ENCODE assay signal across 8 cellular contexts in genomic region chr3:45145223-45145622, GRCh38. TPM values are rescaled to one million over a fixed set of nuclear protein-coding genes. Genes with fewer than 3 reads are reported as not detected.
DNase-seq lines count a peak whose midpoint lies in the region; ATAC-seq, FAIRE-seq and TF ChIP-seq lines count a peak whose summit lies in the region.

No MANE protein-coding gene starts in this region.

- no peak overlapping the region for H3K27ac Mint-ChIP-seq in chondrocyte (ENCODE audit: unreplicated experiment)

- peaks cover 5% of the 10 kb centered on the region for H3K9me3 Mint-ChIP-seq in chondrocyte (ENCODE audit: low read depth)

- no peak for TF ChIP-seq RAD21 in A549 (conservative IDR thresholded peaks at IDR 0.05 in 1 of 2, IDR thresholded peaks at IDR 0.05 in 1 of 2)

- no peak for FAIRE-seq in A549 (lab: Jason Lieb, UNC)

- CTCF ChIA-PET in A549 (lab: Yijun Ruan, JAX): interaction anchor here (1.0 to 2.4 kb wide), 5 partner anchors 9 to 77 kb away, joined by 3 to 9 read pairs (median 4); no protein-coding TSS in a partner anchor

- H3K27me3 Mint-ChIP-seq in chondrocyte (ENCODE audit: low read depth): peaks cover 29% of the 10 kb centered on the region

- H3K4me1 ChIP-seq in A549 (0 out of 3 replicates have a peak, but pooled peaks cover 4% of the 10 kb centered on the region), HUES64 (ENCODE audit: insufficient read depth, low read length) (peaks cover 19% of the 10 kb centered on the region), mucosa of stomach (ENCODE audit: control insufficient read depth, insufficient read depth, low read length) (peaks cover 27% of the 10 kb centered on the region)

- H3K4me1 Mint-ChIP-seq in chondrocyte (ENCODE audit: low read depth): peaks cover 20% of the 10 kb centered on the region

- H3K36me3 ChIP-seq in HUES64 (ENCODE audit: insufficient read depth, low read length) (no peaks in the 10 kb centered on the region), mucosa of stomach (ENCODE audit: control insufficient read depth, insufficient read depth, low read length) (no peaks in the 10 kb centered on the region), MG63 (no peaks in the 10 kb centered on the region)

- TF ChIP-seq CTCF in A549 (IDR thresholded peaks at IDR 0.05) (no peak), chondrocyte (IDR thresholded peaks at IDR 0.05) (no peak)

- H3K9ac ChIP-seq in HUES64 (ENCODE audit: low read depth, low read length) (peak overlapping the region; percentile 65), mucosa of stomach (ENCODE audit: low read length) (peak overlapping the region; percentile 85)

- peak overlapping the region; percentile 61 to 88; a peak in 5 of 6 replicates for H3K27ac ChIP-seq in A549
- H3K27ac ChIP-seq in HUES64 (ENCODE audit: low read depth, low read length): no peak overlapping the region

- TF ChIP-seq EP300 in A549 (IDR thresholded peaks at IDR 0.05): no peak

- 15% methylated on average over 15 of the region's 15 CpGs for WGBS in A549 (ENCODE audit: missing lambda C conversion rate)
- 9% methylated on average over 15 of the region's 15 CpGs for WGBS in HUES64

- peak overlapping the region; percentile 62 for H3K4me3 ChIP-seq in A549
- peak overlapping the region; percentile 73 for H3K4me3 ChIP-seq in HUES64 (ENCODE audit: low read length)
- peak overlapping the region; percentile 45 for H3K4me3 ChIP-seq in mucosa of stomach (ENCODE audit: low read length)
- no peak overlapping the region for H3K4me3 ChIP-seq in MG63

- ATAC-seq in A549 (peak in 1 of 2 experiments; percentile 29; a peak in 2 of 6 replicates), HG03039 (IDR thresholded peaks at IDR 0.05; ENCODE audit: unreplicated experiment) (no peak)

- no peak for TF ChIP-seq POLR2A in A549 (IDR thresholded peaks at IDR 0.05; ENCODE audit: low read length)

- POLR2A ChIA-PET in A549 (lab: Yijun Ruan, JAX): interaction anchor here (1.1 to 1.6 kb wide), 3 partner anchors 10 to 59 kb away, joined by 3 to 8 read pairs (median 3); no protein-coding TSS in a partner anchor

- H3K9me3 ChIP-seq in A549: no peaks in the 10 kb centered on the region; the same call in 2 of the 3 replicates
- H3K9me3 ChIP-seq in HUES64 (ENCODE audit: insufficient read depth, low read depth, low read length): no peaks in the 10 kb centered on the region
- no peaks in the 10 kb centered on the region for H3K9me3 ChIP-seq in mucosa of stomach (ENCODE audit: control insufficient read depth, low read length)
- no peaks in the 10 kb centered on the region for H3K9me3 ChIP-seq in MG63

- H3K4me2 ChIP-seq in A549: peak overlapping the region; percentile 84

- H3K27me3 ChIP-seq in HUES64 (ENCODE audit: insufficient read depth, low read length) (peaks cover 51% of the 10 kb centered on the region), mucosa of stomach (ENCODE audit: control insufficient read depth, insufficient read depth, low read length) (peaks cover 8% of the 10 kb centered on the region), MG63 (no peaks in the 10 kb centered on the region)

- DNase-seq in A549 (ENCODE audit: low read depth in 1 of 2, low spot score in 1 of 2) (no peak), chondrocyte (ENCODE audit: low spot score) (no peak), MG63 (no peak)
- DNase-seq in stimulated activated CD4-positive, alpha-beta T cell treated with anti-CD3 and anti-CD28 coated beads, Interleukin-2, amount 100 ng/mL, for 24 hours: no peak
- DNase-seq in activated CD8-positive, alpha-beta memory T cell treated with anti-CD3 and anti-CD28 coated beads, Interleukin-2, amount 50 U/mL, for 4 hours: no peak

- no peaks in the 10 kb centered on the region for H3K36me3 Mint-ChIP-seq in chondrocyte (ENCODE audit: low read depth)

- peak overlapping the region; percentile 63 for H3K4me3 Mint-ChIP-seq in chondrocyte (ENCODE audit: unreplicated experiment)

TF ChIP-seq in A549, 52 proteins besides CTCF, POLR2A, EP300 and RAD21 (continues in another document):
- TF ChIP-seq HOXB5 (CRISPR knock-in tag; IDR thresholded peaks at IDR 0.05) (no peak), CBX2 (IDR thresholded peaks at IDR 0.05; ENCODE audit: borderline replicate concordance, low read depth) (no peak), RNF2 (IDR thresholded peaks at IDR 0.05; ENCODE audit: borderline replicate concordance, low read depth) (no peak), RCOR1 (IDR thresholded peaks at IDR 0.05; ENCODE audit: low read depth, low read length) (no peak), NR3C1 (IDR thresholded peaks at IDR 0.05) (no peak), JUNB (IDR thresholded peaks at IDR 0.05) (no peak), FOSL2 (IDR thresholded peaks at IDR 0.05) (no peak), FOSL2 (CRISPR knock-in tag; IDR thresholded peaks at IDR 0.05) (no peak), MAFK (IDR thresholded peaks at IDR 0.05; ENCODE audit: partially characterized antibody) (no peak), ZSCAN20 (CRISPR knock-in tag; IDR thresholded peaks at IDR 0.05) (no peak), GATA3 (IDR thresholded peaks at IDR 0.05; ENCODE audit: borderline replicate concordance) (no peak), CEBPB (IDR thresholded peaks at IDR 0.05) (no peak), USF2 (IDR thresholded peaks at IDR 0.05) (no peak), NFE2L2 (conservative IDR thresholded peaks at IDR 0.05; ENCODE audit: low read length) (no peak)
- TF ChIP-seq, protein P1, sequence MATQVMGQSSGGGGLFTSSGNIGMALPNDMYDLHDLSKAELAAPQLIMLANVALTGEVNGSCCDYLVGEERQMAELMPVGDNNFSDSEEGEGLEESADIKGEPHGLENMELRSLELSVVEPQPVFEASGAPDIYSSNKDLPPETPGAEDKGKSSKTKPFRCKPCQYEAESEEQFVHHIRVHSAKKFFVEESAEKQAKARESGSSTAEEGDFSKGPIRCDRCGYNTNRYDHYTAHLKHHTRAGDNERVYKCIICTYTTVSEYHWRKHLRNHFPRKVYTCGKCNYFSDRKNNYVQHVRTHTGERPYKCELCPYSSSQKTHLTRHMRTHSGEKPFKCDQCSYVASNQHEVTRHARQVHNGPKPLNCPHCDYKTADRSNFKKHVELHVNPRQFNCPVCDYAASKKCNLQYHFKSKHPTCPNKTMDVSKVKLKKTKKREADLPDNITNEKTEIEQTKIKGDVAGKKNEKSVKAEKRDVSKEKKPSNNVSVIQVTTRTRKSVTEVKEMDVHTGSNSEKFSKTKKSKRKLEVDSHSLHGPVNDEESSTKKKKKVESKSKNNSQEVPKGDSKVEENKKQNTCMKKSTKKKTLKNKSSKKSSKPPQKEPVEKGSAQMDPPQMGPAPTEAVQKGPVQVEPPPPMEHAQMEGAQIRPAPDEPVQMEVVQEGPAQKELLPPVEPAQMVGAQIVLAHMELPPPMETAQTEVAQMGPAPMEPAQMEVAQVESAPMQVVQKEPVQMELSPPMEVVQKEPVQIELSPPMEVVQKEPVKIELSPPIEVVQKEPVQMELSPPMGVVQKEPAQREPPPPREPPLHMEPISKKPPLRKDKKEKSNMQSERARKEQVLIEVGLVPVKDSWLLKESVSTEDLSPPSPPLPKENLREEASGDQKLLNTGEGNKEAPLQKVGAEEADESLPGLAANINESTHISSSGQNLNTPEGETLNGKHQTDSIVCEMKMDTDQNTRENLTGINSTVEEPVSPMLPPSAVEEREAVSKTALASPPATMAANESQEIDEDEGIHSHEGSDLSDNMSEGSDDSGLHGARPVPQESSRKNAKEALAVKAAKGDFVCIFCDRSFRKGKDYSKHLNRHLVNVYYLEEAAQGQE (IDR thresholded peaks at IDR 0.05): no peak
- TF ChIP-seq, protein P2, sequence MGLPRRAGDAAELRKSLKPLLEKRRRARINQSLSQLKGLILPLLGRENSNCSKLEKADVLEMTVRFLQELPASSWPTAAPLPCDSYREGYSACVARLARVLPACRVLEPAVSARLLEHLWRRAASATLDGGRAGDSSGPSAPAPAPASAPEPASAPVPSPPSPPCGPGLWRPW (IDR thresholded peaks at IDR 0.05): no peak
- TF ChIP-seq, protein P3, sequence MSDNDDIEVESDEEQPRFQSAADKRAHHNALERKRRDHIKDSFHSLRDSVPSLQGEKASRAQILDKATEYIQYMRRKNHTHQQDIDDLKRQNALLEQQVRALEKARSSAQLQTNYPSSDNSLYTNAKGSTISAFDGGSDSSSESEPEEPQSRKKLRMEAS (IDR thresholded peaks at IDR 0.05): no peak
- TF ChIP-seq, protein P4, sequence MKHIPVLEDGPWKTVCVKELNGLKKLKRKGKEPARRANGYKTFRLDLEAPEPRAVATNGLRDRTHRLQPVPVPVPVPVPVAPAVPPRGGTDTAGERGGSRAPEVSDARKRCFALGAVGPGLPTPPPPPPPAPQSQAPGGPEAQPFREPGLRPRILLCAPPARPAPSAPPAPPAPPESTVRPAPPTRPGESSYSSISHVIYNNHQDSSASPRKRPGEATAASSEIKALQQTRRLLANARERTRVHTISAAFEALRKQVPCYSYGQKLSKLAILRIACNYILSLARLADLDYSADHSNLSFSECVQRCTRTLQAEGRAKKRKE (CRISPR knock-in tag; IDR thresholded peaks at IDR 0.05; ENCODE audit: low read depth): no peak
- TF ChIP-seq, protein P5, sequence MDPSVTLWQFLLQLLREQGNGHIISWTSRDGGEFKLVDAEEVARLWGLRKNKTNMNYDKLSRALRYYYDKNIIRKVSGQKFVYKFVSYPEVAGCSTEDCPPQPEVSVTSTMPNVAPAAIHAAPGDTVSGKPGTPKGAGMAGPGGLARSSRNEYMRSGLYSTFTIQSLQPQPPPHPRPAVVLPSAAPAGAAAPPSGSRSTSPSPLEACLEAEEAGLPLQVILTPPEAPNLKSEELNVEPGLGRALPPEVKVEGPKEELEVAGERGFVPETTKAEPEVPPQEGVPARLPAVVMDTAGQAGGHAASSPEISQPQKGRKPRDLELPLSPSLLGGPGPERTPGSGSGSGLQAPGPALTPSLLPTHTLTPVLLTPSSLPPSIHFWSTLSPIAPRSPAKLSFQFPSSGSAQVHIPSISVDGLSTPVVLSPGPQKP (IDR thresholded peaks at IDR 0.05; ENCODE audit: low read depth, low read length): no peak

RNA-seq across cellular contexts. Expression of gene CDCP1, which starts 1.0 kb away (rescaled TPM):
- 9.9 and 12.5 TPM in 2 replicates for polyA plus RNA-seq in A549 (2011; rRNA removed)
- polyA plus RNA-seq in A549 (2012; cell fraction: cytosol; rRNA removed): 2.1 and 2.8 TPM in 2 replicates
- polyA plus RNA-seq in A549 (2012; cell fraction: nucleus; rRNA removed): 3.5 and 3.7 TPM in 2 replicates
- polyA plus RNA-seq in A549 (2017; fragmentation: RNase III; extraction: RNeasy Plus Mini Kit Qiagen cat#74134 plus additional on column Dnase treatment): 3.0 to 3.9 TPM (median 3.4 TPM) in 3 replicates
- polyA minus RNA-seq in A549 (2011; rRNA and poly(A)+ RNA removed): 16.5 and 17.8 TPM in 2 replicates
- polyA plus RNA-seq in HUES64 (2013, experiment 1 of 2): 5.6 TPM
- 4.8 TPM for polyA plus RNA-seq in HUES64 (2013, experiment 2 of 2)
- 0.15 to 0.48 TPM (median 0.18 TPM) in 3 replicates for total RNA-seq in chondrocyte
- total RNA-seq in MG63 (2014; rRNA removed; shearing (Covaris generic); ENCODE audit: low replicate concordance): 0.03 and 1.3 TPM in 2 replicates
